ENCODE assay signal across 8 cellular contexts in genomic region chr5:43556857-43557593, GRCh38. TPM values are rescaled to one million over a fixed set of nuclear protein-coding genes. Genes with fewer than 3 reads are reported as not detected.
A peak's percentile ranks its signal among the peaks of the same experiment; 100 is the strongest.
DNase-seq lines count a peak whose midpoint lies in the region; TF ChIP-seq lines count a peak whose summit lies in the region.

Gene PAIP1 (minus strand): TSS chr5:43557077. CDS start chr5:43556846, 231 bp downstream.

- H3K4me2 ChIP-seq in SU-DHL-6 (ENCODE audit: low read depth, low read length, poor library complexity, severe bottlenecking): peak within 1 kb of the TSS; percentile 77

- H3K4me1 Mint-ChIP-seq in HFFc6 (ENCODE audit: low read depth) (peaks cover 25% of the 10 kb centered on the region), type B pancreatic cell (ENCODE audit: unreplicated experiment) (no peaks in the 10 kb centered on the region)

- DNase-seq in GM12865 (ENCODE audit: low read depth) (peak; percentile 95), HFFc6 (peak; percentile 83), MV-4-11 (lab: John Stamatoyannopoulos, UW) (peak; percentile 65), cardiac muscle cell (ENCODE audit: low read depth in 1 of 2, low spot score in 1 of 2) (peak; percentile 91 to 93), pons (ENCODE audit: low spot score) (peak; percentile 68), type B pancreatic cell (ENCODE audit: extremely low spot score, unreplicated experiment) (peak; percentile 90)
- peak; percentile 54 for DNase-seq in activated naive CD8-positive, alpha-beta T cell treated with anti-CD3 and anti-CD28 coated beads, Interleukin-2, amount 50 U/mL, for 16 hours (ENCODE audit: low read depth, low spot score)

- H2AFZ ChIP-seq in SU-DHL-6 (ENCODE audit: low read depth, low read length, severe bottlenecking): peak within 1 kb of the TSS; percentile 96

- H3K27me3 ChIP-seq in SU-DHL-6 (ENCODE audit: low read length) (no peaks in the 10 kb centered on the region), cardiac muscle cell (no peaks in the 10 kb centered on the region)

- no peaks in the 10 kb centered on the region for H3K27me3 Mint-ChIP-seq in HFFc6 (ENCODE audit: insufficient read depth)
- no peaks in the 10 kb centered on the region for H3K27me3 Mint-ChIP-seq in type B pancreatic cell

- peak within 1 kb of the TSS; percentile 87 for H3K9ac ChIP-seq in SU-DHL-6 (ENCODE audit: low read length)

- peaks cover 48% of the 10 kb centered on the region for H3K4me1 ChIP-seq in cardiac muscle cell (ENCODE audit: low read depth)

- H3K9me3 Mint-ChIP-seq in HFFc6 (no peaks in the 10 kb centered on the region), type B pancreatic cell (no peaks in the 10 kb centered on the region)

- H3K36me3 Mint-ChIP-seq in HFFc6 (ENCODE audit: low read depth) (peaks cover 7% of the 10 kb centered on the region; the same call in 1 of the 2 replicates), type B pancreatic cell (peaks cover 3% of the 10 kb centered on the region)

- no peaks in the 10 kb centered on the region for H4K20me1 ChIP-seq in SU-DHL-6 (ENCODE audit: low read depth, low read length)

- H3K9me3 ChIP-seq in SU-DHL-6 (ENCODE audit: insufficient read depth, low read length) (no peaks in the 10 kb centered on the region), cardiac muscle cell (ENCODE audit: low read depth) (no peaks in the 10 kb centered on the region)

- peak within 1 kb of the TSS; percentile 88 for H3K4me3 Mint-ChIP-seq in HFFc6
- H3K4me3 Mint-ChIP-seq in type B pancreatic cell: peak within 1 kb of the TSS; percentile 94

- H3K27ac Mint-ChIP-seq in HFFc6 (peak within 1 kb of the TSS; percentile 90), type B pancreatic cell (peak within 1 kb of the TSS; percentile 94)

- peak within 1 kb of the TSS; percentile 86 for H3K27ac ChIP-seq in SU-DHL-6 (ENCODE audit: low read depth, low read length)
- peak within 1 kb of the TSS; percentile 99 for H3K27ac ChIP-seq in cardiac muscle cell

- H3K79me2 ChIP-seq in SU-DHL-6 (ENCODE audit: insufficient read depth, low read length): peaks cover 42% of the 10 kb centered on the region

- peaks cover 21% of the 10 kb centered on the region; the same call in 1 of the 2 replicates for H3K36me3 ChIP-seq in SU-DHL-6 (ENCODE audit: low read length)
- peaks cover 14% of the 10 kb centered on the region for H3K36me3 ChIP-seq in cardiac muscle cell

- TF ChIP-seq CTCF in GM12865 (IDR thresholded peaks at IDR 0.05; ENCODE audit: insufficient read depth, low read depth, low read length, missing control alignments) (peak; percentile 63), HFFc6 (IDR thresholded peaks at IDR 0.05) (peak; percentile 76), SU-DHL-6 (IDR thresholded peaks at IDR 0.05; ENCODE audit: insufficient read depth, low read length, poor library complexity, severe bottlenecking) (peak; percentile 64), cardiac muscle cell (IDR thresholded peaks at IDR 0.05; ENCODE audit: low read depth, low read length) (peak; percentile 52), type B pancreatic cell (conservative IDR thresholded peaks at IDR 0.05) (peak; percentile 76)

- peaks cover 8% of the 10 kb centered on the region; the same call in 1 of the 2 replicates for H3F3A ChIP-seq in SU-DHL-6 (ENCODE audit: insufficient read depth)

- no peaks in the 10 kb centered on the region for H3K9me2 ChIP-seq in SU-DHL-6 (replicated peaks; ENCODE audit: insufficient read depth, low read length)

- H3K4me3 ChIP-seq in GM12865 (ENCODE audit: low read depth, low read length) (peak within 1 kb of the TSS; percentile 100), SU-DHL-6 (ENCODE audit: insufficient read depth, low read length, poor library complexity, severe bottlenecking) (peak within 1 kb of the TSS; percentile 97), cardiac muscle cell (peak within 1 kb of the TSS; percentile 69)

RNA-seq across cellular contexts. Expression of gene PAIP1, which starts in this region (rescaled TPM):
- 10 to 100 TPM; 58.2 to 70.8 (median 67.1) TPM for total RNA-seq in HFFc6 (2021; fragmentation: NEBNext Ultra II Directional; extraction: Animal tissue kit (Norgen Biotek cat#: 25700))
- total RNA-seq in cardiac muscle cell (140 and 151 TPM in 2 replicates), type B pancreatic cell (ENCODE audit: low replicate concordance) (79.9 and 95.5 TPM in 2 replicates)
- polyA plus RNA-seq in cardiac muscle cell: 298 and 341 TPM in 2 replicates

Comparison
In these comparisons a context has a peak if more than half of its experiments do, and no peak if none do; other contexts are left out.
1. Peak in every context shown above with its lines: DNase-seq, H3K4me3 ChIP-seq and H3K27ac ChIP-seq.